ENCODE assay signal across 23 cellular contexts in the genomic region with DNA sequence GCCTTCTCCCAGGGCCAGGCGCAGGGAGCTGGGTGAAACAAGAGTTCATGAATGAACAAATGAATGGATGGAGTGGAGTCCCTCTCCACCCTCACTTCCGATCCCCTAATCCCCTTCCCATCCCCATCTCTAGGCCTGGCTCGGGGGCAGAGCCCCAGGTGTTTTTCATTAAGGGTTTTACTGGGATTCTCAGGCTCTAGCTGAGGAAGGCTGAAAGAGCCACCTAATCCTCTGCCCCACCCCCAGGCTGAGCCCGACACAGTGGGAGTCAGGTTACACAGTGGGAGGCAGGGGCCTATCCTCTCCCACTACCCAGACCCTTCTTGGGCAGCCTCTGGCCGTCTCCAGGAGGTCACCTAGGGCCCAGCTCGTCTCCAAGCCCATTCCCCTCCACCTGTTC. TPM values are rescaled to one million over a fixed set of nuclear protein-coding genes. Genes with fewer than 3 reads are reported as not detected.
A peak's percentile ranks its signal among the peaks of the same experiment; 100 is the strongest.
DNase-seq lines count a peak whose midpoint lies in the region; ATAC-seq, FAIRE-seq and TF ChIP-seq lines count a peak whose summit lies in the region.
"Had no signal": no experiment of that assay in that cellular context is flagged by ENCODE, and none has a peak within 500 bp of the region (broad histone marks: within the 10 kb centered on the region; RNA-seq: fewer than 3 reads in every experiment).

No MANE protein-coding gene starts in this region.

- H3K4me3 Mint-ChIP-seq in activated naive CD4-positive, alpha-beta T cell treated with anti-CD3 and anti-CD28 coated beads for 36 hours: no peak overlapping the region
- H3K4me3 Mint-ChIP-seq: activated CD8-positive, alpha-beta memory T cell treated with anti-CD3 and anti-CD28 coated beads, Interleukin-2, amount 10 ng/mL, durations not matched to agents 7 days and 5 days; activated naive CD8-positive, alpha-beta T cell treated with anti-CD3 and anti-CD28 coated beads, Interleukin-2, amount 10 ng/mL, durations not matched to agents 7 days and 5 days; CD8-positive, alpha-beta T cell; neural crest cell; stimulated activated naive CD8-positive, alpha-beta T cell treated with anti-CD3 and anti-CD28 coated beads, Interleukin-15, amount 100 ng/mL, for 72 hours had no signal

- H3K27me3 ChIP-seq in HAP-1 (ENCODE audit: low read depth) (no peaks in the 10 kb centered on the region), PC-3 (ENCODE audit: low read length) (no peaks in the 10 kb centered on the region)
- H3K27me3 ChIP-seq: body of pancreas, SJSA1, upper lobe of left lung had no signal

- no peak for FAIRE-seq in D721Med (lab: Jason Lieb, UNC)
- no peak for FAIRE-seq in RCC 7860 (lab: Jason Lieb, UNC)
- FAIRE-seq: small intestine had no signal

- H3K27ac ChIP-seq in PC-3 (ENCODE audit: low read length): no peak overlapping the region
- H3K27ac ChIP-seq: body of pancreas, GM23248, PC-9, SJSA1, upper lobe of left lung had no signal

- DNase-seq in D721Med (ENCODE audit: insufficient read length, low spot score) (peak; percentile 66), HAP-1 (ENCODE audit: low spot score in 2 of 2) (peak; percentile 48 to 80), SK-N-DZ (ENCODE audit: low spot score) (peak; percentile 82), islet precursor cell (peak; percentile 87), left colon (no peak), PC-3 (no peak), RCC 7860 (ENCODE audit: low spot score) (no peak)
- no peak for DNase-seq in activated naive CD4-positive, alpha-beta T cell treated with anti-CD3 and anti-CD28 coated beads for 36 hours
- DNase-seq: activated CD8-positive, alpha-beta memory T cell treated with anti-CD3 and anti-CD28 coated beads, Interleukin-2, amount 10 ng/mL, durations not matched to agents 7 days and 5 days; activated naive CD8-positive, alpha-beta T cell treated with anti-CD3 and anti-CD28 coated beads, Interleukin-2, amount 10 ng/mL, durations not matched to agents 7 days and 5 days; body of pancreas; CD8-positive, alpha-beta T cell; GM23248; NCI-H2029 treated with DMSO at 0.1 percent for 48 hours; NCI-H774; PC-9; small intestine; stimulated activated CD4-positive, alpha-beta T cell treated with anti-CD3 and anti-CD28 coated beads, Interleukin-4, amount 100 ng/mL, for 1 hour; stimulated activated naive CD8-positive, alpha-beta T cell treated with anti-CD3 and anti-CD28 coated beads, Interleukin-15, amount 100 ng/mL, for 72 hours; upper lobe of left lung had no signal

- H3K9ac ChIP-seq in PC-3 (ENCODE audit: low read length): no peak overlapping the region
- H3K9ac ChIP-seq: GM23248 had no signal

- in situ Hi-C loops in HAP-1 (cut with MboI; ENCODE audit: low sequenced_read_pairs): no loop called here

- no peaks in the 10 kb centered on the region for H3K36me3 ChIP-seq in HAP-1 (replicated peaks)
- H3K36me3 ChIP-seq in PC-3 (ENCODE audit: low read depth, low read length): no peaks in the 10 kb centered on the region
- H3K36me3 ChIP-seq: SJSA1, upper lobe of left lung had no signal

- H3K4me1 Mint-ChIP-seq in activated naive CD4-positive, alpha-beta T cell treated with anti-CD3 and anti-CD28 coated beads for 36 hours (ENCODE audit: low read depth): no peaks in the 10 kb centered on the region
- H3K4me1 Mint-ChIP-seq: activated CD8-positive, alpha-beta memory T cell treated with anti-CD3 and anti-CD28 coated beads, Interleukin-2, amount 10 ng/mL, durations not matched to agents 7 days and 5 days; activated naive CD8-positive, alpha-beta T cell treated with anti-CD3 and anti-CD28 coated beads, Interleukin-2, amount 10 ng/mL, durations not matched to agents 7 days and 5 days; stimulated activated naive CD8-positive, alpha-beta T cell treated with anti-CD3 and anti-CD28 coated beads, Interleukin-15, amount 100 ng/mL, for 72 hours had no signal

- TF ChIP-seq CTCF in D721Med (IDR thresholded peaks at IDR 0.05; ENCODE audit: insufficient read depth, missing control alignments) (no peak), PC-3 (conservative IDR thresholded peaks at IDR 0.05; ENCODE audit: low read depth, low read length) (no peak)

- no peaks in the 10 kb centered on the region for H3K9me2 ChIP-seq in PC-3 (replicated peaks; ENCODE audit: low read length)

- no peaks in the 10 kb centered on the region for H3F3A ChIP-seq in PC-3 (ENCODE audit: low read length, unreplicated experiment)

- ATAC-seq in left colon (no peak), PC-3 (no peak)
- ATAC-seq: activated CD4-positive, CD25-positive, alpha-beta regulatory T cell treated with anti-CD3 and anti-CD28 coated beads, Interleukin-2, amount 50 U/mL, for 24 hours; activated CD8-positive, alpha-beta memory T cell treated with anti-CD3 and anti-CD28 coated beads, Interleukin-2, amount 10 ng/mL, durations not matched to agents 7 days and 5 days; body of pancreas; CD8-positive, alpha-beta T cell; stimulated activated naive CD8-positive, alpha-beta T cell treated with anti-CD3 and anti-CD28 coated beads, Interleukin-15, amount 100 ng/mL, for 72 hours had no signal

- H3K4me2 ChIP-seq in PC-3 (ENCODE audit: low read length): no peak overlapping the region
- H3K4me2 ChIP-seq: PC-9 had no signal

- no peaks in the 10 kb centered on the region for H3K36me3 Mint-ChIP-seq in activated naive CD4-positive, alpha-beta T cell treated with anti-CD3 and anti-CD28 coated beads for 36 hours (ENCODE audit: low read depth)
- H3K36me3 Mint-ChIP-seq: activated CD8-positive, alpha-beta memory T cell treated with anti-CD3 and anti-CD28 coated beads, Interleukin-2, amount 10 ng/mL, durations not matched to agents 7 days and 5 days; activated naive CD8-positive, alpha-beta T cell treated with anti-CD3 and anti-CD28 coated beads, Interleukin-2, amount 10 ng/mL, durations not matched to agents 7 days and 5 days; CD8-positive, alpha-beta T cell had no signal

- intact Hi-C loops in activated naive CD4-positive, alpha-beta T cell treated with anti-CD3 and anti-CD28 coated beads for 36 hours (cut with micrococcal nuclease): no loop called here
- intact Hi-C loops in left colon (cut with DNase I, micrococcal nuclease) (no loop called here), PC-3 (cut with micrococcal nuclease) (loop anchor here (10.0 kb wide), 1 partner anchor 84 kb away; no protein-coding TSS in a partner anchor)

- H3K27me3 Mint-ChIP-seq in activated naive CD4-positive, alpha-beta T cell treated with anti-CD3 and anti-CD28 coated beads for 36 hours (ENCODE audit: low read depth): no peaks in the 10 kb centered on the region
- H3K27me3 Mint-ChIP-seq: activated naive CD8-positive, alpha-beta T cell treated with anti-CD3 and anti-CD28 coated beads, Interleukin-2, amount 10 ng/mL, durations not matched to agents 7 days and 5 days; stimulated activated naive CD8-positive, alpha-beta T cell treated with anti-CD3 and anti-CD28 coated beads, Interleukin-15, amount 100 ng/mL, for 72 hours had no signal

- H3K79me2 ChIP-seq in PC-3 (ENCODE audit: low read length): no peaks in the 10 kb centered on the region

- CTCF ChIA-PET in activated naive CD4-positive, alpha-beta T cell treated with anti-CD3 and anti-CD28 coated beads for 36 hours (lab: Charles Lee): no interaction called here
- CTCF ChIA-PET in PC-3 (lab: Charles Lee): interaction anchor here (0.6 kb wide), 1 partner anchor 44 kb away, joined by 3 read pairs; no protein-coding TSS in a partner anchor

- POLR2A ChIA-PET in PC-3 (lab: Charles Lee; ENCODE audit: unreplicated experiment): no interaction called here

- H3K9me3 Mint-ChIP-seq in activated naive CD4-positive, alpha-beta T cell treated with anti-CD3 and anti-CD28 coated beads for 36 hours: no peaks in the 10 kb centered on the region
- H3K9me3 Mint-ChIP-seq: activated naive CD8-positive, alpha-beta T cell treated with anti-CD3 and anti-CD28 coated beads, Interleukin-2, amount 10 ng/mL, durations not matched to agents 7 days and 5 days; CD8-positive, alpha-beta T cell; neural crest cell; stimulated activated naive CD8-positive, alpha-beta T cell treated with anti-CD3 and anti-CD28 coated beads, Interleukin-15, amount 100 ng/mL, for 72 hours had no signal

- no peak overlapping the region for H2AFZ ChIP-seq in PC-3 (ENCODE audit: low read length)
- H2AFZ ChIP-seq: GM23248, PC-9 had no signal

- H3K9me3 ChIP-seq in HAP-1: no peaks in the 10 kb centered on the region
- no peaks in the 10 kb centered on the region for H3K9me3 ChIP-seq in PC-3 (ENCODE audit: low read length)
- H3K9me3 ChIP-seq: body of pancreas, SJSA1, upper lobe of left lung had no signal

- H3K4me3 ChIP-seq in HAP-1: no peak overlapping the region
- no peak overlapping the region for H3K4me3 ChIP-seq in PC-3 (ENCODE audit: low read length)
- H3K4me3 ChIP-seq: body of pancreas, GM23248, PC-9, SJSA1, upper lobe of left lung had no signal

- no TSS peak for BruUV-seq in PC-3 (replicated peaks; lab: Mats Ljungman, UMichigan)

- no peak overlapping the region for H3K27ac Mint-ChIP-seq in activated naive CD4-positive, alpha-beta T cell treated with anti-CD3 and anti-CD28 coated beads for 36 hours
- H3K27ac Mint-ChIP-seq: activated CD8-positive, alpha-beta memory T cell treated with anti-CD3 and anti-CD28 coated beads, Interleukin-2, amount 10 ng/mL, durations not matched to agents 7 days and 5 days; activated naive CD8-positive, alpha-beta T cell treated with anti-CD3 and anti-CD28 coated beads, Interleukin-2, amount 10 ng/mL, durations not matched to agents 7 days and 5 days; CD8-positive, alpha-beta T cell; stimulated activated naive CD8-positive, alpha-beta T cell treated with anti-CD3 and anti-CD28 coated beads, Interleukin-15, amount 100 ng/mL, for 72 hours had no signal

- peaks cover 12% of the 10 kb centered on the region for H3K4me1 ChIP-seq in HAP-1
- peaks cover 30% of the 10 kb centered on the region for H3K4me1 ChIP-seq in PC-3 (ENCODE audit: insufficient read depth, low read length)

- no peaks in the 10 kb centered on the region for H4K20me1 ChIP-seq in PC-3 (ENCODE audit: low read length)

RNA-seq across cellular contexts. Expression of a gene that starts 36.1 kb away (rescaled TPM):
- 29.4 and 29.8 TPM in 2 replicates for polyA plus RNA-seq in SK-N-DZ (2014; cell fraction: cytosol; rRNA removed)
- 14.4 and 15.9 TPM in 2 replicates for polyA plus RNA-seq in SK-N-DZ (2014; cell fraction: nucleus; rRNA removed)
- under 1 TPM; 0.67 TPM for total RNA-seq in activated naive CD4-positive, alpha-beta T cell treated with anti-CD3 and anti-CD28 coated beads for 36 hours
- total RNA-seq in left colon: 100 to 1,000 TPM; 159 to 184 TPM
- total RNA-seq in PC-3 (2014; rRNA removed): 358 and 362 TPM in 2 replicates
- total RNA-seq: CD8-positive, alpha-beta T cell had no signal

Comparison
In these comparisons a context has a peak if more than half of its experiments do, and no peak if none do; other contexts are left out.
1. DNase-seq: peak in D721Med (single experiment), HAP-1 (2 of 2), SK-N-DZ (single experiment) and islet precursor cell (single experiment); none in activated naive CD4-positive, alpha-beta T cell treated with anti-CD3 and anti-CD28 coated beads for 36 hours (single experiment), left colon (0 of 2), PC-3 (single experiment) and RCC 7860 (single experiment).
2. RNA of a gene that starts 36.1 kb away (total RNA-seq): 358 to 362 TPM in PC-3 and 159 to 184 TPM in left colon; 0.67 TPM in activated naive CD4-positive, alpha-beta T cell treated with anti-CD3 and anti-CD28 coated beads for 36 hours; every median in the first group is over 10 times any median in the second.